ENCODE assay signal across 6 cellular contexts in genomic region chr5:10153394-10153793, GRCh38.
"Had no signal": no experiment of that assay in that cellular context is flagged by ENCODE, and none has a peak within 500 bp of the region (broad histone marks: within the 10 kb centered on the region; RNA-seq: fewer than 3 reads in every experiment).

No MANE protein-coding gene starts in this region.

- H3K9ac ChIP-seq: KMS-11 had no signal

- H3K27ac ChIP-seq: HL-60, KMS-11 had no signal

- H3K4me2 ChIP-seq: KMS-11 had no signal

- DNase-seq: IMR-90, KBM-7, KG1 had no signal

- FAIRE-seq: HepG2 had no signal

- ATAC-seq: HepG2 had no signal
